Comparison of ENCODE assay signal across 30 cellular contexts in the genomic region with DNA sequence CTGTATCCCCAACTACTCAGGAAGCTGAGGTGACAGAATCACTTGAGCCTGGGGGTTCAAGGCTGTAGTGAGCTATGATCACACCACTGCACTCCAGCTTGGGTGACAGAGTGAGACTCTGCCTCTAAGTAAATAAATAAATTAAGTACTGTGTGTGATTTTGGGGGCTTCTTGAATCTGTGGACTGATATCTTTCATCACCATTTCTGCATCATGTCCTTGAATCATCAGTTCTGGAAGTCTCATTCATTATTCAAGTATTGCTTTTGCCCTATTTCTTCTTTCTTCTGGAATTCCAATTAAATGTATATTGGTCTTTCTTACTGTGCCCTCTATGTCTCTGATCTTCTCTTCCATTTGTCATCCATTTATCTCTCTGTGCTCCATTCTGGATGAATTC. TPM values are rescaled to one million over a fixed set of nuclear protein-coding genes. Genes with fewer than 3 reads are reported as not detected.
"Had no signal": no experiment of that assay in that cellular context is flagged by ENCODE, and none has a peak within 500 bp of the region (broad histone marks: within the 10 kb centered on the region; RNA-seq: fewer than 3 reads in every experiment).

No MANE protein-coding gene starts in this region.

- H3K36me3 Mint-ChIP-seq: stimulated activated effector memory CD8-positive, alpha-beta T cell treated with anti-CD3 and anti-CD28 coated beads, Interleukin-12 subunit alpha, Interleukin-12 subunit beta, amount 100 ng/mL, for 72 hours; stimulated activated memory B cell treated with anti-CD40 and anti-IgM and Interleukin-4, amounts not matched to agents 10 μg/mL and 1 μg/mL and 100 μg/mL, for 72 hours had no signal

- H3K4me1 ChIP-seq: suprapubic skin, testis, thyroid gland, tibial artery, tibial nerve, transverse colon, upper lobe of right lung, uterus, vagina had no signal

- H3K36me3 ChIP-seq: stomach, suprapubic skin, thoracic aorta, thyroid gland, tibial artery, tibial nerve, transverse colon, upper lobe of left lung, upper lobe of right lung, uterus, vagina had no signal

- H3K27me3 ChIP-seq: stomach, suprapubic skin, testis, thyroid gland, tibial artery, tibial nerve, transverse colon, upper lobe of left lung, upper lobe of right lung, uterus, vagina had no signal

- H3K9me3 Mint-ChIP-seq: stimulated activated effector memory CD8-positive, alpha-beta T cell treated with anti-CD3 and anti-CD28 coated beads, Interleukin-12 subunit alpha, Interleukin-12 subunit beta, amount 100 ng/mL, for 72 hours had no signal

- H3K4me1 Mint-ChIP-seq: stimulated activated effector memory CD8-positive, alpha-beta T cell treated with anti-CD3 and anti-CD28 coated beads, Interleukin-12 subunit alpha, Interleukin-12 subunit beta, amount 100 ng/mL, for 72 hours; stimulated activated memory B cell treated with anti-CD40 and anti-IgM and Interleukin-4, amounts not matched to agents 10 μg/mL and 1 μg/mL and 100 μg/mL, for 72 hours; stimulated activated naive B cell treated with anti-CD40 and anti-IgM and Interleukin-4, amounts not matched to agents 10 μg/mL and 1 μg/mL and 100 μg/mL, for 72 hours; stimulated activated naive CD8-positive, alpha-beta T cell treated with anti-CD3 and anti-CD28 coated beads, Interleukin-15, amount 100 ng/mL, for 72 hours had no signal

- H3K9me3 ChIP-seq: testis, thoracic aorta, thyroid gland, transverse colon, upper lobe of left lung, uterus, vagina had no signal

- H3K27ac ChIP-seq: stomach, suprapubic skin, testis, thoracic aorta, thyroid gland, tibial artery, tibial nerve, transverse colon, upper lobe of left lung, upper lobe of right lung, uterus, vagina had no signal

- H3K4me3 Mint-ChIP-seq: stimulated activated effector memory CD8-positive, alpha-beta T cell treated with anti-CD3 and anti-CD28 coated beads, Interleukin-12 subunit alpha, Interleukin-12 subunit beta, amount 100 ng/mL, for 72 hours; stimulated activated memory B cell treated with anti-CD40 and anti-IgM and Interleukin-4, amounts not matched to agents 10 μg/mL and 1 μg/mL and 100 μg/mL, for 72 hours; stimulated activated naive B cell treated with anti-CD40 and anti-IgM and Interleukin-4, amounts not matched to agents 10 μg/mL and 1 μg/mL and 100 μg/mL, for 72 hours; stimulated activated naive CD8-positive, alpha-beta T cell treated with anti-CD3 and anti-CD28 coated beads, Interleukin-15, amount 100 ng/mL, for 72 hours; stimulated activated naive CD8-positive, alpha-beta T cell treated with anti-CD3 and anti-CD28 coated beads, Interleukin-15, Interleukin-2, amounts not matched to agents 100 ng/mL and 50 ng/mL, for 24 hours had no signal

- H3K27ac Mint-ChIP-seq: stimulated activated effector memory CD8-positive, alpha-beta T cell treated with anti-CD3 and anti-CD28 coated beads, Interleukin-12 subunit alpha, Interleukin-12 subunit beta, amount 100 ng/mL, for 72 hours; stimulated activated memory B cell treated with anti-CD40 and anti-IgM and Interleukin-4, amounts not matched to agents 10 μg/mL and 1 μg/mL and 100 μg/mL, for 72 hours; stimulated activated naive B cell treated with anti-CD40 and anti-IgM and Interleukin-4, amounts not matched to agents 10 μg/mL and 1 μg/mL and 100 μg/mL, for 72 hours; stimulated activated naive CD8-positive, alpha-beta T cell treated with anti-CD3 and anti-CD28 coated beads, Interleukin-15, Interleukin-2, amounts not matched to agents 100 ng/mL and 50 ng/mL, for 24 hours had no signal

- DNase-seq: stimulated activated CD4-positive, alpha-beta T cell treated with anti-CD3 and anti-CD28 coated beads, Interleukin-2, amount 100 ng/mL, for 48 hours; stimulated activated CD4-positive, alpha-beta T cell treated with anti-CD3 and anti-CD28 coated beads, Interleukin-4, amount 100 ng/mL, for 1 hour; stimulated activated CD4-positive, alpha-beta T cell treated with anti-CD3 and anti-CD28 coated beads, Interleukin-4, amount 100 ng/mL, for 24 hours; stimulated activated CD4-positive, alpha-beta T cell treated with anti-CD3 and anti-CD28 coated beads, Interleukin-4, amount 100 ng/mL, for 4 hours; stimulated activated CD8-positive, alpha-beta memory T cell treated with anti-CD3 and anti-CD28 coated beads, Interleukin-4, amount 100 ng/mL, for 48 hours; stimulated activated naive B cell treated with anti-CD40 and anti-IgM and Interleukin-4, amounts not matched to agents 10 μg/mL and 1 μg/mL and 100 μg/mL, for 72 hours; stimulated activated naive CD4-positive, alpha-beta T cell; stimulated activated naive CD4-positive, alpha-beta T cell treated with Interleukin-2 at 50 U/mL for 16 hours; stimulated activated naive CD8-positive, alpha-beta T cell treated with anti-CD3 and anti-CD28 coated beads, Interleukin-15, amount 100 ng/mL, for 72 hours; stimulated activated naive CD8-positive, alpha-beta T cell treated with anti-CD3 and anti-CD28 coated beads, Interleukin-15, Interleukin-2, amounts not matched to agents 100 U/mL and 50 U/mL, for 24 hours; stomach; substantia nigra; testis; thyroid gland; tibial artery; transverse colon; trophoblast cell; upper lobe of left lung; upper lobe of right lung; uterus had no signal

- H3K4me3 ChIP-seq: stomach, suprapubic skin, testis, thoracic aorta, thyroid gland, tibial artery, tibial nerve, transverse colon, upper lobe of left lung, upper lobe of right lung, uterus, vagina had no signal

RNA-seq across cellular contexts. Expression of a gene that starts 46.7 kb away (rescaled TPM):
- total RNA-seq: stomach, temporal lobe, thoracic aorta, upper lobe of left lung, upper lobe of right lung, ureter, urinary bladder, uterus, vagina had no signal
